19 cellular contexts compared by ENCODE assay signal in the genomic region with DNA sequence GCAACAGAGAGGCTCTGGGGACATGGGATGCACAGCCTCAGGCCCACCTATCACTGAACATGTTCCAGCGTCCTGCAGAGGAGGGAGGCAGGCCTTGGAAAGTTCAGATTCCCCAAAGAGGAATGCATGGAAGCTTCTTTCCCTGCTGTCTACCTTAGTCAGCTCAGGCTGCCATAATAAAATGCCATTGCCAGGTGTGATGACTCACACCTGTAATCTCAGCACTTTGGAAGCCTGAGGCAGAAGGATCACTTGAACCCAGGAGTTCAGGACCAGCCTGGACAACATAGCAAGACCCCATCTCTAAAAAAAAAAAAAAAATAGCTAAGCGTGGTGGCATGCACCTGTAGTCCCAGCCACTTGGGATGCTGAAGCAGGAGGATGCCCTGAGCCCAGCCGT. TPM values are rescaled to one million over a fixed set of nuclear protein-coding genes. Genes with fewer than 3 reads are reported as not detected.
A peak's percentile ranks its signal among the peaks of the same experiment; 100 is the strongest.
DNase-seq lines count a peak whose midpoint lies in the region; TF ChIP-seq lines count a peak whose summit lies in the region.
"Had no signal": no experiment of that assay in that cellular context is flagged by ENCODE, and none has a peak within 500 bp of the region (broad histone marks: within the 10 kb centered on the region; RNA-seq: fewer than 3 reads in every experiment).

No MANE protein-coding gene starts in this region.

- in situ Hi-C loops in mammary epithelial cell (cut with MboI; ENCODE audit: low sequenced_read_pairs in 2 of 2), result loop anchor here (25.0 kb wide), 1 partner anchor 641 kb away; no protein-coding TSS in a partner anchor

- peak overlapping the region in 1 of 2 experiments; percentile 51 for H2BK12ac ChIP-seq in mesenchymal stem cell (ENCODE audit: low read length in 2 of 2)

- H3K4me3 ChIP-seq in mammary epithelial cell (replicated peaks in 1 of 3; ENCODE audit: insufficient read depth in 1 of 3, low read depth in 2 of 3, low read length in 3 of 3) (no peak overlapping the region), mesenchymal stem cell (ENCODE audit: insufficient read depth in 1 of 2, low read depth in 1 of 2, low read length in 2 of 2) (no peak overlapping the region)
- H3K4me3 ChIP-seq: GM12878, GM23338, MG63 had no signal

- H2AK5ac ChIP-seq in mesenchymal stem cell (ENCODE audit: low read length, severe bottlenecking), result no peak overlapping the region

- H4K91ac ChIP-seq in mesenchymal stem cell (ENCODE audit: low read length), result no peak overlapping the region

- dilution Hi-C loops in mammary epithelial cell (cut with HindIII; ENCODE audit: low sequenced_read_pairs), result loop anchor here (5.0 kb wide), 3 partner anchors 51 to 146 kb away; no protein-coding TSS in a partner anchor

- intact Hi-C loops in CD14-positive monocyte (cut with micrococcal nuclease), result loop anchor here in 1 of 2 donors (10.0 kb wide), 1 partner anchor 434 kb away; no protein-coding TSS in a partner anchor
- intact Hi-C loops in mammary epithelial cell (cut with micrococcal nuclease), result no loop called here

- H3K4ac ChIP-seq in mesenchymal stem cell (ENCODE audit: low read depth in 1 of 2, low read length in 2 of 2), result no peak overlapping the region

- no peak overlapping the region for H2BK5ac ChIP-seq in mesenchymal stem cell (ENCODE audit: low read depth, low read length, poor library complexity, severe bottlenecking)

- CTCF ChIA-PET in mammary epithelial cell (lab: Charles Lee; ENCODE audit: low non-redundant PET), result interaction anchor here (0.8 kb wide), 1 partner anchor 154 kb away, joined by 3 read pairs; no protein-coding TSS in a partner anchor

- TF ChIP-seq CTCF in CD14-positive monocyte (IDR thresholded peaks at IDR 0.05) (no peak), mammary epithelial cell (conservative IDR thresholded peaks at IDR 0.05 in 1 of 2, IDR thresholded peaks at IDR 0.05 in 1 of 2; ENCODE audit: extremely low read depth in 1 of 2, insufficient read depth in 1 of 2, low read depth in 1 of 2, low read length in 2 of 2) (no peak)

- peaks cover 10 to 17% (median 11%) of the 10 kb centered on the region in 3 donors for H3K27me3 Mint-ChIP-seq in CD14-positive monocyte (ENCODE audit: low read depth in 3 of 3)

- no TSS peak for BruUV-seq in mammary epithelial cell (replicated peaks; lab: Mats Ljungman, UMichigan)

- H3K4me1 ChIP-seq in mammary epithelial cell (ENCODE audit: insufficient read depth, low read length) (peaks cover 23% of the 10 kb centered on the region), mesenchymal stem cell (ENCODE audit: control insufficient read depth, insufficient read depth, low read depth, low read length) (peaks cover 27% of the 10 kb centered on the region)

- H3K9me3 ChIP-seq in mammary epithelial cell (replicated peaks; ENCODE audit: insufficient read depth, low read length) (no peaks in the 10 kb centered on the region), mesenchymal stem cell (ENCODE audit: control insufficient read depth, low read length) (no peaks in the 10 kb centered on the region)
- H3K9me3 ChIP-seq: MG63 had no signal

- no peak overlapping the region for H3K14ac ChIP-seq in mesenchymal stem cell (ENCODE audit: low read length in 2 of 2)

- no peak overlapping the region for H3K4me3 Mint-ChIP-seq in CD14-positive monocyte
- H3K4me3 Mint-ChIP-seq: GM23338 had no signal

- H3K9ac ChIP-seq in mammary epithelial cell (ENCODE audit: insufficient read depth, low read length), result no peak overlapping the region
- H3K9ac ChIP-seq in mesenchymal stem cell (ENCODE audit: low read length), result no peak overlapping the region

- no peaks in the 10 kb centered on the region for H4K20me1 ChIP-seq in mammary epithelial cell (ENCODE audit: insufficient read depth, low read length)

- H2BK120ac ChIP-seq in mesenchymal stem cell (ENCODE audit: low read depth, low read length), result peak overlapping the region; percentile 38

- H3K27ac ChIP-seq in mammary epithelial cell (ENCODE audit: insufficient read depth, low read depth, low read length), result no peak overlapping the region
- H3K27ac ChIP-seq in mesenchymal stem cell (ENCODE audit: low read length, poor library complexity, severe bottlenecking), result no peak overlapping the region

- H3K79me1 ChIP-seq in mesenchymal stem cell (replicated peaks; ENCODE audit: low read length, poor library complexity, severe bottlenecking), result no peaks in the 10 kb centered on the region

- peaks cover 73% of the 10 kb centered on the region for H3K4me1 Mint-ChIP-seq in CD14-positive monocyte

- H4K8ac ChIP-seq in mesenchymal stem cell (ENCODE audit: low read length), result no peak overlapping the region

- no peak overlapping the region for H3K23ac ChIP-seq in mesenchymal stem cell (ENCODE audit: low read length in 2 of 2)

- DNase-seq in CD14-positive monocyte (ENCODE audit: low spot score) (no peak), LoVo (ENCODE audit: low spot score) (peak; percentile 7), mammary epithelial cell (peak; percentile 70), mesenchymal stem cell (no peak), NK-92 (lab: John Stamatoyannopoulos, UW; ENCODE audit: unreplicated experiment) (no peak), NCI-H146 (lab: John Stamatoyannopoulos, UW) (no peak)
- no peak for DNase-seq in effector CD4-positive, alpha-beta T cell
- DNase-seq: ACHN; DMS 273 treated with DMSO at 0.1 percent for 48 hours; HCEC 1CT; KG1; MG63; NCI-H1048; NCI-H2081 treated with DMSO at 0.1 percent for 48 hours; NK-92 treated with Interleukin-12 subunit alpha and Interleukin-12 subunit beta, amount 100 ng/mL, for 24 hours; SHP77 treated with DMSO at 0.1 percent for 48 hours; T-helper 1 cell had no signal

- 97% methylated on average over 3 of the region's 3 CpGs for WGBS in mammary epithelial cell (ENCODE audit: low coverage, missing lambda C conversion rate)
- 91% methylated on average over 2 of the region's 3 CpGs for WGBS in mesenchymal stem cell

- peaks cover 0 to 2% (median 0%) of the 10 kb centered on the region in 7 donors for H3K9me3 Mint-ChIP-seq in CD14-positive monocyte
- H3K9me3 Mint-ChIP-seq: GM23338 had no signal

- H3K18ac ChIP-seq in mesenchymal stem cell (ENCODE audit: low read depth in 1 of 2, low read length in 2 of 2), result peak overlapping the region; percentile 37 to 67

- H3K4me2 ChIP-seq in mammary epithelial cell (ENCODE audit: insufficient read depth, low read depth, low read length) (no peak overlapping the region), mesenchymal stem cell (ENCODE audit: low read length, poor library complexity, severe bottlenecking) (no peak overlapping the region)
- H3K4me2 ChIP-seq: GM23338 had no signal

- H3K36me3 ChIP-seq in mammary epithelial cell (ENCODE audit: insufficient read depth, low read length) (no peaks in the 10 kb centered on the region), mesenchymal stem cell (ENCODE audit: control insufficient read depth in 1 of 2, insufficient read depth in 2 of 2, low read depth in 1 of 2, low read length in 2 of 2) (no peaks in the 10 kb centered on the region)
- H3K36me3 ChIP-seq: MG63 had no signal

- H2AFZ ChIP-seq in mammary epithelial cell (ENCODE audit: low read depth, low read length), result no peak overlapping the region
- H2AFZ ChIP-seq in mesenchymal stem cell (ENCODE audit: low read depth, low read length), result no peak overlapping the region

- H3K36me3 Mint-ChIP-seq in CD14-positive monocyte, result peaks cover 2 to 6% of the 10 kb centered on the region in 2 donors

- H3K27me3 ChIP-seq in mammary epithelial cell (ENCODE audit: insufficient read depth, low read length), result no peaks in the 10 kb centered on the region
- peaks cover 0 to 6% of the 10 kb centered on the region in 2 experiments for H3K27me3 ChIP-seq in mesenchymal stem cell (ENCODE audit: control insufficient read depth in 1 of 2, insufficient read depth in 1 of 2, low read length in 2 of 2)
- H3K27me3 ChIP-seq: MG63 had no signal

- peak overlapping the region; percentile 63 for H2BK15ac ChIP-seq in mesenchymal stem cell (ENCODE audit: low read depth, poor library complexity, severe bottlenecking)

- H3K79me2 ChIP-seq in mammary epithelial cell (ENCODE audit: insufficient read depth, low read length), result no peaks in the 10 kb centered on the region

- H3K27ac Mint-ChIP-seq in CD14-positive monocyte, result peak overlapping the region in 5 of 7 donors; percentile 45 to 99 (median 97)
- H3K27ac Mint-ChIP-seq: GM23338 had no signal

RNA-seq across cellular contexts. Expression of a gene that starts 24.5 kb away (rescaled TPM):
- 10 to 100 TPM; 15.8 to 18.0 TPM for polyA plus RNA-seq in CD14-positive monocyte
- total RNA-seq in mammary epithelial cell, result 10 to 100 TPM; 19.7 to 29.2 TPM
- polyA plus RNA-seq in mammary epithelial cell, result 20.7 TPM
- polyA minus RNA-seq in mammary epithelial cell, result 6.5 TPM
- polyA plus RNA-seq in mesenchymal stem cell (2013, experiment 1 of 2), result 30.4 TPM
- polyA plus RNA-seq in mesenchymal stem cell (2013, experiment 2 of 2), result 33.2 TPM

RNA-seq across cellular contexts. Expression of a gene that starts 25.6 kb away (rescaled TPM):
- polyA plus RNA-seq in CD14-positive monocyte, result under 1 TPM; 0.29 to 0.84 TPM
- 10 to 100 TPM in 1 of 2 donors, 1 to 10 TPM in 1; 6.2 to 57.2 TPM for total RNA-seq in mammary epithelial cell
- 59.6 TPM for polyA plus RNA-seq in mammary epithelial cell
- 69.8 TPM for polyA minus RNA-seq in mammary epithelial cell
- 9.1 TPM for polyA plus RNA-seq in mesenchymal stem cell (2013, experiment 1 of 2)
- polyA plus RNA-seq in mesenchymal stem cell (2013, experiment 2 of 2), result 8.7 TPM
- total RNA-seq: GM12878 had no signal

RNA-seq across cellular contexts. Expression of a gene that starts 45.5 kb away (rescaled TPM):
- polyA plus RNA-seq in CD14-positive monocyte (10 to 100 TPM; 89.6 to 95.3 TPM), mammary epithelial cell (70.2 TPM)
- 10 to 100 TPM; 43.0 to 52.0 TPM for total RNA-seq in mammary epithelial cell
- 27.9 TPM for polyA minus RNA-seq in mammary epithelial cell
- polyA plus RNA-seq in mesenchymal stem cell (2013, experiment 1 of 2), result 62.4 TPM
- 62.2 TPM for polyA plus RNA-seq in mesenchymal stem cell (2013, experiment 2 of 2)

RNA-seq across cellular contexts. Expression of a gene that starts 56.6 kb away (rescaled TPM):
- polyA plus RNA-seq in CD14-positive monocyte (10 to 100 TPM; 53.3 to 82.4 TPM), mammary epithelial cell (41.9 TPM)
- 10 to 100 TPM; 25.3 to 33.6 TPM for total RNA-seq in mammary epithelial cell
- 15.3 TPM for polyA minus RNA-seq in mammary epithelial cell
- 36.7 TPM for polyA plus RNA-seq in mesenchymal stem cell (2013, experiment 1 of 2)
- 38.1 TPM for polyA plus RNA-seq in mesenchymal stem cell (2013, experiment 2 of 2)

RNA-seq across cellular contexts. Expression of a gene that starts 56.8 kb away (rescaled TPM):
- 1 to 10 TPM; 2.7 to 5.2 TPM for polyA plus RNA-seq in CD14-positive monocyte
- 10 to 100 TPM; 10.2 to 17.1 TPM for total RNA-seq in mammary epithelial cell
- polyA plus RNA-seq in mammary epithelial cell, result 10.3 TPM
- 22.0 TPM for polyA minus RNA-seq in mammary epithelial cell
- polyA plus RNA-seq in mesenchymal stem cell (2013, experiment 1 of 2), result 7.6 TPM
- polyA plus RNA-seq in mesenchymal stem cell (2013, experiment 2 of 2), result 7.5 TPM

Comparison
In these comparisons a context has a peak if more than half of its experiments do, and no peak if none do; other contexts are left out.
1. DNase-seq: peak in LoVo (single experiment) and mammary epithelial cell (single experiment); none in CD14-positive monocyte (single experiment), mesenchymal stem cell (single experiment), NK-92 (single experiment), effector CD4-positive, alpha-beta T cell (single experiment) and NCI-H146 (single experiment).
2. RNA of a gene that starts 25.6 kb away (polyA plus RNA-seq): 59.6 TPM in mammary epithelial cell (single experiment); 0.29 to 0.84 TPM in CD14-positive monocyte; every median in the first group is over 10 times any median in the second.